ENCODE assay signal across 24 cellular contexts in genomic region chr14:98192946-98193345, GRCh38.
DNase-seq lines count a peak whose midpoint lies in the region; ATAC-seq and TF ChIP-seq lines count a peak whose summit lies in the region.
"Had no signal": no experiment of that assay in that cellular context is flagged by ENCODE, and none has a peak within 500 bp of the region (broad histone marks: within the 10 kb centered on the region; RNA-seq: fewer than 3 reads in every experiment).

No MANE protein-coding gene starts in this region.

- peaks cover 6% of the 10 kb centered on the region for H3K36me3 Mint-ChIP-seq in activated CD4-positive, alpha-beta T cell treated with anti-CD3 and anti-CD28 coated beads, Interleukin-2, amount 10 ng/mL, durations not matched to agents 24 days and 14 days (ENCODE audit: low read depth)
- peaks cover 0 to 4% of the 10 kb centered on the region in 2 donors for H3K36me3 Mint-ChIP-seq in CD4-positive, alpha-beta memory T cell
- H3K36me3 Mint-ChIP-seq in activated CD8-positive, alpha-beta T cell treated with anti-CD3 and anti-CD28 coated beads, Interleukin-2, amount 10 ng/mL, durations not matched to agents 7 days and 5 days (ENCODE audit: low read depth) = peaks cover 23% of the 10 kb centered on the region
- H3K36me3 Mint-ChIP-seq in effector memory CD8-positive, alpha-beta T cell (ENCODE audit: insufficient read depth) = peaks cover 3% of the 10 kb centered on the region
- H3K36me3 Mint-ChIP-seq: CD14-positive monocyte had no signal

- intact Hi-C loops in activated CD4-positive, alpha-beta T cell treated with anti-CD3 and anti-CD28 coated beads, Interleukin-2, amount 10 ng/mL, durations not matched to agents 24 days and 14 days (cut with micrococcal nuclease) = no loop called here
- intact Hi-C loops in CD4-positive, alpha-beta memory T cell (cut with micrococcal nuclease) = no loop called here
- intact Hi-C loops in breast epithelium (cut with DNase I; ENCODE audit: low total_unique reads) = no loop called here

- peaks cover 98% of the 10 kb centered on the region for H3K4me1 ChIP-seq in CD4-positive, alpha-beta memory T cell (ENCODE audit: insufficient read depth, low read length)
- no peaks in the 10 kb centered on the region for H3K4me1 ChIP-seq in breast epithelium
- H3K4me1 ChIP-seq: testis had no signal

- no peak for ATAC-seq in activated CD8-positive, alpha-beta T cell treated with anti-CD3 and anti-CD28 coated beads, Interleukin-2, amount 10 ng/mL, durations not matched to agents 7 days and 5 days
- no peak for ATAC-seq in effector memory CD8-positive, alpha-beta T cell (replicated peaks)
- ATAC-seq in HG03354 (IDR thresholded peaks at IDR 0.05; ENCODE audit: poor library complexity, severe bottlenecking, unreplicated experiment) (no peak), HG02852 (IDR thresholded peaks at IDR 0.05; ENCODE audit: unreplicated experiment) (no peak)
- ATAC-seq: left cardiac atrium, SK-N-SH treated with all-trans-retinoic acid at 6 μM for 48 hours had no signal

- H3K4me3 Mint-ChIP-seq in activated CD4-positive, alpha-beta T cell treated with anti-CD3 and anti-CD28 coated beads, Interleukin-2, amount 10 ng/mL, durations not matched to agents 24 days and 14 days = peak overlapping the region; percentile 24
- H3K4me3 Mint-ChIP-seq in CD4-positive, alpha-beta memory T cell = peak overlapping the region in 6 of 8 donors; percentile 23 to 65 (median 56)
- H3K4me3 Mint-ChIP-seq in activated CD8-positive, alpha-beta T cell treated with anti-CD3 and anti-CD28 coated beads, Interleukin-2, amount 10 ng/mL, durations not matched to agents 7 days and 5 days = no peak overlapping the region
- no peak overlapping the region for H3K4me3 Mint-ChIP-seq in effector memory CD8-positive, alpha-beta T cell
- H3K4me3 Mint-ChIP-seq: CD14-positive monocyte, immature natural killer cell had no signal

- H3K9me3 ChIP-seq in CD4-positive, alpha-beta memory T cell (ENCODE audit: control insufficient read depth in 1 of 2, low read length in 2 of 2) = no peaks in the 10 kb centered on the region
- H3K9me3 ChIP-seq in breast epithelium = no peaks in the 10 kb centered on the region
- H3K9me3 ChIP-seq: testis had no signal

- DNase-seq in activated CD4-positive, alpha-beta T cell treated with anti-CD3 and anti-CD28 coated beads, Interleukin-2, amount 10 ng/mL, durations not matched to agents 24 days and 14 days = no peak
- DNase-seq in activated CD4-positive, alpha-beta T cell treated with anti-CD3 and anti-CD28 coated beads for 48 hours = no peak
- no peak for DNase-seq in CD4-positive, alpha-beta memory T cell
- no peak for DNase-seq in activated CD8-positive, alpha-beta T cell treated with anti-CD3 and anti-CD28 coated beads, Interleukin-2, amount 10 ng/mL, durations not matched to agents 7 days and 5 days
- DNase-seq in effector memory CD8-positive, alpha-beta T cell = no peak
- DNase-seq in breast epithelium (ENCODE audit: low spot score in 2 of 2) = no peak
- DNase-seq: activated CD4-positive, alpha-beta T cell treated with anti-CD3 and anti-CD28 coated beads, Interleukin-2, amount 50 U/mL, for 4 hours; activated CD8-positive, alpha-beta memory T cell treated with anti-CD3 and anti-CD28 coated beads, Interleukin-2, amount 50 U/mL, for 48 hours; activated effector memory CD4-positive, alpha-beta T cell treated with anti-CD3 and anti-CD28 coated beads, Interleukin-2, amount 50 U/mL, for 16 hours; effector CD4-positive, alpha-beta T cell; immature natural killer cell; left cardiac atrium; NCI-H1092; NCI-H1694; PC-9; retina; stimulated activated naive CD4-positive, alpha-beta T cell treated with Interleukin-2 at 50 U/mL for 16 hours; testis; WERI-Rb-1 had no signal

- H3K36me3 ChIP-seq in CD4-positive, alpha-beta memory T cell (ENCODE audit: insufficient read depth, low read length) = no peaks in the 10 kb centered on the region
- no peaks in the 10 kb centered on the region for H3K36me3 ChIP-seq in breast epithelium
- H3K36me3 ChIP-seq: WERI-Rb-1 had no signal

- H3K9me3 Mint-ChIP-seq in activated CD4-positive, alpha-beta T cell treated with anti-CD3 and anti-CD28 coated beads, Interleukin-2, amount 10 ng/mL, durations not matched to agents 24 days and 14 days = peaks cover 7% of the 10 kb centered on the region
- peaks cover 0 to 2% (median 0%) of the 10 kb centered on the region in 8 donors for H3K9me3 Mint-ChIP-seq in CD4-positive, alpha-beta memory T cell
- H3K9me3 Mint-ChIP-seq in activated CD8-positive, alpha-beta T cell treated with anti-CD3 and anti-CD28 coated beads, Interleukin-2, amount 10 ng/mL, durations not matched to agents 7 days and 5 days (ENCODE audit: insufficient read depth) = no peaks in the 10 kb centered on the region
- peaks cover 0 to 7% of the 10 kb centered on the region in 2 donors for H3K9me3 Mint-ChIP-seq in effector memory CD8-positive, alpha-beta T cell

- no peaks in the 10 kb centered on the region for H3K27me3 Mint-ChIP-seq in activated CD4-positive, alpha-beta T cell treated with anti-CD3 and anti-CD28 coated beads, Interleukin-2, amount 10 ng/mL, durations not matched to agents 24 days and 14 days
- H3K27me3 Mint-ChIP-seq in CD4-positive, alpha-beta memory T cell = no peaks in the 10 kb centered on the region
- no peaks in the 10 kb centered on the region for H3K27me3 Mint-ChIP-seq in activated CD8-positive, alpha-beta T cell treated with anti-CD3 and anti-CD28 coated beads, Interleukin-2, amount 10 ng/mL, durations not matched to agents 7 days and 5 days (ENCODE audit: low read depth)
- no peaks in the 10 kb centered on the region for H3K27me3 Mint-ChIP-seq in effector memory CD8-positive, alpha-beta T cell

- CTCF ChIA-PET in CD4-positive, alpha-beta memory T cell (lab: Charles Lee; ENCODE audit: partially characterized antibody) = interaction anchor here (1.4 to 5.5 kb wide), 2 partner anchors 53 to 1079 kb away, joined by 3 to 58 read pairs; partner anchors contain the start of gene BCL11B
- CTCF ChIA-PET in activated CD8-positive, alpha-beta T cell treated with anti-CD3 and anti-CD28 coated beads, Interleukin-2, amount 10 ng/mL, durations not matched to agents 7 days and 5 days (lab: Charles Lee) = interaction anchor here (1.3 to 20.0 kb wide), 5 partner anchors 15 to 934 kb away, joined by 3 to 309 read pairs (median 4); no protein-coding TSS in a partner anchor

- H3K27me3 ChIP-seq in CD4-positive, alpha-beta memory T cell (ENCODE audit: insufficient read depth, low read length) = no peaks in the 10 kb centered on the region
- H3K27me3 ChIP-seq in breast epithelium = no peaks in the 10 kb centered on the region
- H3K27me3 ChIP-seq: testis had no signal

- TF ChIP-seq CTCF in breast epithelium (IDR thresholded peaks at IDR 0.05) = no peak

- POLR2A ChIA-PET in CD4-positive, alpha-beta memory T cell (lab: Charles Lee; ENCODE audit: partially characterized antibody) = interaction anchor here (1.0 to 19.1 kb wide), 8 partner anchors 10 to 1073 kb away, joined by 3 to 475 read pairs (median 4); partner anchors contain the start of gene BCL11B
- POLR2A ChIA-PET in activated CD8-positive, alpha-beta T cell treated with anti-CD3 and anti-CD28 coated beads, Interleukin-2, amount 10 ng/mL, durations not matched to agents 7 days and 5 days (lab: Charles Lee) = interaction anchor here (0.9 kb wide), 1 partner anchor 53 kb away, joined by 3 read pairs; no protein-coding TSS in a partner anchor

- no peak overlapping the region for H3K27ac ChIP-seq in CD4-positive, alpha-beta memory T cell (ENCODE audit: low read depth, low read length)
- H3K27ac ChIP-seq in breast epithelium = no peak overlapping the region
- H3K27ac ChIP-seq: epithelial cell of prostate, PC-9, testis, WERI-Rb-1 had no signal

- H3K4me3 ChIP-seq in CD4-positive, alpha-beta memory T cell (ENCODE audit: low read length in 2 of 2) = no peak overlapping the region
- H3K4me3 ChIP-seq in breast epithelium = no peak overlapping the region
- H3K4me3 ChIP-seq: PC-9, testis had no signal

- TF ChIP-seq POLR2A in breast epithelium (IDR thresholded peaks at IDR 0.05) = no peak

- H3K4me1 Mint-ChIP-seq in activated CD4-positive, alpha-beta T cell treated with anti-CD3 and anti-CD28 coated beads, Interleukin-2, amount 10 ng/mL, durations not matched to agents 24 days and 14 days = peaks cover 87% of the 10 kb centered on the region
- peaks cover 80 to 98% (median 91%) of the 10 kb centered on the region in 4 donors for H3K4me1 Mint-ChIP-seq in CD4-positive, alpha-beta memory T cell
- peaks cover 90% of the 10 kb centered on the region for H3K4me1 Mint-ChIP-seq in activated CD8-positive, alpha-beta T cell treated with anti-CD3 and anti-CD28 coated beads, Interleukin-2, amount 10 ng/mL, durations not matched to agents 7 days and 5 days (ENCODE audit: low read depth)
- H3K4me1 Mint-ChIP-seq in effector memory CD8-positive, alpha-beta T cell (ENCODE audit: low read depth in 2 of 2) = peaks cover 69 to 85% of the 10 kb centered on the region in 2 donors
- H3K4me1 Mint-ChIP-seq: CD14-positive monocyte had no signal

- peak overlapping the region; percentile 55 for H3K27ac Mint-ChIP-seq in activated CD4-positive, alpha-beta T cell treated with anti-CD3 and anti-CD28 coated beads, Interleukin-2, amount 10 ng/mL, durations not matched to agents 24 days and 14 days
- H3K27ac Mint-ChIP-seq in CD4-positive, alpha-beta memory T cell = peak overlapping the region; percentile 77 to 92 (median 89)
- H3K27ac Mint-ChIP-seq in activated CD8-positive, alpha-beta T cell treated with anti-CD3 and anti-CD28 coated beads, Interleukin-2, amount 10 ng/mL, durations not matched to agents 7 days and 5 days = peak overlapping the region; percentile 36
- H3K27ac Mint-ChIP-seq in effector memory CD8-positive, alpha-beta T cell = peak overlapping the region; percentile 27 to 74
- H3K27ac Mint-ChIP-seq: CD14-positive monocyte had no signal

Comparison
In these comparisons a context has a peak if more than half of its experiments do, and no peak if none do; other contexts are left out.
1. H3K27ac Mint-ChIP-seq: peak in every context shown above with its lines; median percentile 89 in CD4-positive, alpha-beta memory T cell; 55 in activated CD4-positive, alpha-beta T cell treated with anti-CD3 and anti-CD28 coated beads, Interleukin-2, amount 10 ng/mL, durations not matched to agents 24 days and 14 days; 50 in effector memory CD8-positive, alpha-beta T cell; 36 in activated CD8-positive, alpha-beta T cell treated with anti-CD3 and anti-CD28 coated beads, Interleukin-2, amount 10 ng/mL, durations not matched to agents 7 days and 5 days.
2. H3K4me3 Mint-ChIP-seq: peak in activated CD4-positive, alpha-beta T cell treated with anti-CD3 and anti-CD28 coated beads, Interleukin-2, amount 10 ng/mL, durations not matched to agents 24 days and 14 days (single experiment) and CD4-positive, alpha-beta memory T cell (6 of 8); none in activated CD8-positive, alpha-beta T cell treated with anti-CD3 and anti-CD28 coated beads, Interleukin-2, amount 10 ng/mL, durations not matched to agents 7 days and 5 days (single experiment) and effector memory CD8-positive, alpha-beta T cell (0 of 2).